ENCODE assay signal across 1 cellular context in genomic region chr2:68855550-68855949, GRCh38.
A peak's percentile ranks its signal among the peaks of the same experiment; 100 is the strongest.
TF ChIP-seq lines count a peak whose summit lies in the region.

No MANE protein-coding gene starts in this region.

TF ChIP-seq in K562, 482 proteins besides CTCF, POLR2A, EP300 and RAD21 (continued from another document):
- TF ChIP-seq ZNF586 (CRISPR knock-in tag; conservative IDR thresholded peaks at IDR 0.05) (no peak), HDAC1 (IDR thresholded peaks at IDR 0.05) (no peak), TEAD4 (IDR thresholded peaks at IDR 0.05; ENCODE audit: low read length) (peak; percentile 77), TEAD4 (CRISPR knock-in tag; IDR thresholded peaks at IDR 0.05; ENCODE audit: borderline replicate concordance) (no peak), ZBTB49 (CRISPR knock-in tag; IDR thresholded peaks at IDR 0.05; ENCODE audit: borderline replicate concordance) (no peak), ZNF239 (CRISPR knock-in tag; IDR thresholded peaks at IDR 0.05) (no peak), CBFA2T3 (IDR thresholded peaks at IDR 0.05) (peak; percentile 71), DPF2 (IDR thresholded peaks at IDR 0.05) (peak; percentile 38; the same call in 1 of the 2 replicates), ZZZ3 (IDR thresholded peaks at IDR 0.05) (no peak), MIER1 (IDR thresholded peaks at IDR 0.05; ENCODE audit: low read depth) (no peak), RCOR1 (IDR thresholded peaks at IDR 0.05; ENCODE audit: borderline replicate concordance in 1 of 2, low read depth in 2 of 2, low read length in 2 of 2) (0 out of 4 replicates have a peak, but pooled peaks of 1 of the 2 experiments have one; percentile 3), ZNF644 (tag; IDR thresholded peaks at IDR 0.05; ENCODE audit: low read depth) (0 out of 2 replicates have a peak, but pooled peaks have one; percentile 38), CBX1 (IDR thresholded peaks at IDR 0.05; ENCODE audit: low read depth) (no peak), CTBP1 (IDR thresholded peaks at IDR 0.05; ENCODE audit: borderline replicate concordance) (peak; percentile 38; the same call in 1 of the 2 replicates), FOSL1 (tag; conservative IDR thresholded peaks at IDR 0.05) (0 out of 2 replicates have a peak, but pooled peaks have one; percentile 29), ARID4B (CRISPR knock-in tag; IDR thresholded peaks at IDR 0.05) (no peak), TAL1 (IDR thresholded peaks at IDR 0.05) (peak; percentile 46), TCFL5 (CRISPR knock-in tag; conservative IDR thresholded peaks at IDR 0.05) (no peak), ZNF121 (CRISPR knock-in tag; conservative IDR thresholded peaks at IDR 0.05) (no peak), TCF3 (CRISPR knock-in tag; IDR thresholded peaks at IDR 0.05) (peak; percentile 59; the same call in 1 of the 2 replicates), SRSF3 (IDR thresholded peaks at IDR 0.05; ENCODE audit: insufficient read depth, low read length) (no peak), SMARCA4 (IDR thresholded peaks at IDR 0.05) (peak; percentile 43; the same call in 1 of the 2 replicates), SMAD1 (IDR thresholded peaks at IDR 0.05; ENCODE audit: low read depth, low read length, partially characterized antibody) (no peak), ARID1B (IDR thresholded peaks at IDR 0.05) (peak; percentile 69), ZKSCAN8 (CRISPR knock-in tag; IDR thresholded peaks at IDR 0.05) (0 out of 2 replicates have a peak, but pooled peaks have one; percentile 37), CBFA2T2 (conservative IDR thresholded peaks at IDR 0.05) (peak; percentile 49; the same call in 1 of the 2 replicates), ZNF277 (CRISPR knock-in tag; IDR thresholded peaks at IDR 0.05; ENCODE audit: borderline replicate concordance) (no peak), SMAD2 (IDR thresholded peaks at IDR 0.05; ENCODE audit: low read depth, low read length) (no peak), ZNF764 (CRISPR knock-in tag; IDR thresholded peaks at IDR 0.05; ENCODE audit: low read depth) (no peak), NCOR1 (IDR thresholded peaks at IDR 0.05) (peak; percentile 38; the same call in 1 of the 2 replicates), TEAD1 (CRISPR knock-in tag; IDR thresholded peaks at IDR 0.05) (0 out of 4 replicates have a peak, but pooled peaks of 1 of the 2 experiments have one; percentile 30), HMGXB4 (CRISPR knock-in tag; IDR thresholded peaks at IDR 0.05) (no peak), ZNF445 (CRISPR knock-in tag; IDR thresholded peaks at IDR 0.05; ENCODE audit: low read depth) (no peak)
- TF ChIP-seq, protein P1, sequence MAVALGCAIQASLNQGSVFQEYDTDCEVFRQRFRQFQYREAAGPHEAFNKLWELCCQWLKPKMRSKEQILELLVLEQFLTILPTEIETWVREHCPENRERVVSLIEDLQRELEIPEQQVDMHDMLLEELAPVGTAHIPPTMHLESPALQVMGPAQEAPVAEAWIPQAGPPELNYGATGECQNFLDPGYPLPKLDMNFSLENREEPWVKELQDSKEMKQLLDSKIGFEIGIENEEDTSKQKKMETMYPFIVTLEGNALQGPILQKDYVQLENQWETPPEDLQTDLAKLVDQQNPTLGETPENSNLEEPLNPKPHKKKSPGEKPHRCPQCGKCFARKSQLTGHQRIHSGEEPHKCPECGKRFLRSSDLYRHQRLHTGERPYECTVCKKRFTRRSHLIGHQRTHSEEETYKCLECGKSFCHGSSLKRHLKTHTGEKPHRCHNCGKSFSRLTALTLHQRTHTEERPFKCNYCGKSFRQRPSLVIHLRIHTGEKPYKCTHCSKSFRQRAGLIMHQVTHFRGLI (CRISPR knock-in tag; IDR thresholded peaks at IDR 0.05): no peak
- TF ChIP-seq, protein P2, sequence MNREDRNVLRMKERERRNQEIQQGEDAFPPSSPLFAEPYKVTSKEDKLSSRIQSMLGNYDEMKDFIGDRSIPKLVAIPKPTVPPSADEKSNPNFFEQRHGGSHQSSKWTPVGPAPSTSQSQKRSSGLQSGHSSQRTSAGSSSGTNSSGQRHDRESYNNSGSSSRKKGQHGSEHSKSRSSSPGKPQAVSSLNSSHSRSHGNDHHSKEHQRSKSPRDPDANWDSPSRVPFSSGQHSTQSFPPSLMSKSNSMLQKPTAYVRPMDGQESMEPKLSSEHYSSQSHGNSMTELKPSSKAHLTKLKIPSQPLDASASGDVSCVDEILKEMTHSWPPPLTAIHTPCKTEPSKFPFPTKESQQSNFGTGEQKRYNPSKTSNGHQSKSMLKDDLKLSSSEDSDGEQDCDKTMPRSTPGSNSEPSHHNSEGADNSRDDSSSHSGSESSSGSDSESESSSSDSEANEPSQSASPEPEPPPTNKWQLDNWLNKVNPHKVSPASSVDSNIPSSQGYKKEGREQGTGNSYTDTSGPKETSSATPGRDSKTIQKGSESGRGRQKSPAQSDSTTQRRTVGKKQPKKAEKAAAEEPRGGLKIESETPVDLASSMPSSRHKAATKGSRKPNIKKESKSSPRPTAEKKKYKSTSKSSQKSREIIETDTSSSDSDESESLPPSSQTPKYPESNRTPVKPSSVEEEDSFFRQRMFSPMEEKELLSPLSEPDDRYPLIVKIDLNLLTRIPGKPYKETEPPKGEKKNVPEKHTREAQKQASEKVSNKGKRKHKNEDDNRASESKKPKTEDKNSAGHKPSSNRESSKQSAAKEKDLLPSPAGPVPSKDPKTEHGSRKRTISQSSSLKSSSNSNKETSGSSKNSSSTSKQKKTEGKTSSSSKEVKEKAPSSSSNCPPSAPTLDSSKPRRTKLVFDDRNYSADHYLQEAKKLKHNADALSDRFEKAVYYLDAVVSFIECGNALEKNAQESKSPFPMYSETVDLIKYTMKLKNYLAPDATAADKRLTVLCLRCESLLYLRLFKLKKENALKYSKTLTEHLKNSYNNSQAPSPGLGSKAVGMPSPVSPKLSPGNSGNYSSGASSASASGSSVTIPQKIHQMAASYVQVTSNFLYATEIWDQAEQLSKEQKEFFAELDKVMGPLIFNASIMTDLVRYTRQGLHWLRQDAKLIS (CRISPR knock-in tag; IDR thresholded peaks at IDR 0.05): no peak
- TF ChIP-seq, protein P3, sequence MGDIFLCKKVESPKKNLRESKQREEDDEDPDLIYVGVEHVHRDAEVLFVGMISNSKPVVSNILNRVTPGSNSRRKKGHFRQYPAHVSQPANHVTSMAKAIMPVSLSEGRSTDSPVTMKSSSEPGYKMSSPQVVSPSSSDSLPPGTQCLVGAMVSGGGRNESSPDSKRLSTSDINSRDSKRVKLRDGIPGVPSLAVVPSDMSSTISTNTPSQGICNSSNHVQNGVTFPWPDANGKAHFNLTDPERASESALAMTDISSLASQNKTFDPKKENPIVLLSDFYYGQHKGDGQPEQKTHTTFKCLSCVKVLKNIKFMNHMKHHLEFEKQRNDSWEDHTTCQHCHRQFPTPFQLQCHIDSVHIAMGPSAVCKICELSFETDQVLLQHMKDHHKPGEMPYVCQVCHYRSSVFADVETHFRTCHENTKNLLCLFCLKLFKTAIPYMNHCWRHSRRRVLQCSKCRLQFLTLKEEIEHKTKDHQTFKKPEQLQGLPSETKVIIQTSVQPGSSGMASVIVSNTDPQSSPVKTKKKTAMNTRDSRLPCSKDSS (IDR thresholded peaks at IDR 0.05; ENCODE audit: low read depth, partially characterized antibody): no peak
